In genomic region chr13:95319551-95320274, GRCh38 we compare ENCODE assay signal across 22 cellular contexts. TPM values are rescaled to one million over a fixed set of nuclear protein-coding genes. Genes with fewer than 3 reads are reported as not detected.
A peak's percentile ranks its signal among the peaks of the same experiment; 100 is the strongest.
DNase-seq lines count a peak whose midpoint lies in the region; ATAC-seq and TF ChIP-seq lines count a peak whose summit lies in the region.
"Had no signal": no experiment of that assay in that cellular context is flagged by ENCODE, and none has a peak within 500 bp of the region (broad histone marks: within the 10 kb centered on the region; RNA-seq: fewer than 3 reads in every experiment).

No MANE protein-coding gene starts in this region.

- DNase-seq in SK-N-SH (no peak), astrocyte of the hippocampus (ENCODE audit: low read depth, low spot score) (peak; percentile 61), fibroblast of pulmonary artery (ENCODE audit: low read depth) (peak; percentile 42), osteoblast (ENCODE audit: insufficient read length, low spot score, missing footprints) (peak; percentile 74), GM19240 (ENCODE audit: insufficient read length, low spot score) (no peak), left cardiac atrium (no peak), EL (no peak)
- DNase-seq: CD8-positive, alpha-beta memory T cell; DMS153; DND-41; Kasumi-1; MG63; NCI-H1105 treated with DMSO at 0.1 percent for 48 hours; NCI-H2029; NCI-H446; NCI-H524 treated with DMSO at 0.1 percent for 48 hours; NCI-H774; SIG-M5 had no signal

- H3K9me3 ChIP-seq in SK-N-SH (no peaks in the 10 kb centered on the region), osteoblast (ENCODE audit: low read depth, low read length) (no peaks in the 10 kb centered on the region)
- H3K9me3 ChIP-seq: HAP-1, MG63 had no signal

- no peak overlapping the region for H3K9ac ChIP-seq in SK-N-SH

- H3K4me1 ChIP-seq in SK-N-SH (ENCODE audit: control insufficient read depth in 1 of 2, insufficient read depth in 2 of 2, low read depth in 1 of 2, low read length in 1 of 2) = peaks cover 0 to 4% of the 10 kb centered on the region in 2 experiments; a peak in 1 of 4 replicates
- H3K4me1 ChIP-seq in osteoblast (ENCODE audit: insufficient read depth, low read length) = no peaks in the 10 kb centered on the region
- H3K4me1 ChIP-seq: HAP-1 had no signal

- H3K9me2 ChIP-seq in SK-N-SH = no peaks in the 10 kb centered on the region

- intact Hi-C loops in left cardiac atrium (cut with DNase I) = no loop called here

- no peaks in the 10 kb centered on the region for H4K20me1 ChIP-seq in SK-N-SH (ENCODE audit: insufficient read depth)
- H4K20me1 ChIP-seq in osteoblast (ENCODE audit: insufficient read depth, low read length) = no peaks in the 10 kb centered on the region

- no peak for TF ChIP-seq RAD21 in SK-N-SH (IDR thresholded peaks at IDR 0.05; ENCODE audit: low read length)

- no peaks in the 10 kb centered on the region for H3K79me2 ChIP-seq in SK-N-SH (ENCODE audit: insufficient read depth)
- no peaks in the 10 kb centered on the region for H3K79me2 ChIP-seq in osteoblast (ENCODE audit: insufficient read depth, low read length)

- no peak overlapping the region for H3K4me2 ChIP-seq in SK-N-SH
- H3K4me2 ChIP-seq in osteoblast (ENCODE audit: insufficient read depth, low read length) = no peak overlapping the region

- H2AFZ ChIP-seq in SK-N-SH (ENCODE audit: low read depth) (no peak overlapping the region), osteoblast (ENCODE audit: low read length) (no peak overlapping the region)

- CTCF ChIA-PET in SK-N-SH (lab: Yijun Ruan, JAX) = interaction anchor here (2.0 kb wide), 1 partner anchor 128 kb away, joined by 4 read pairs; no protein-coding TSS in a partner anchor

- no peak for ATAC-seq in SK-N-SH treated with all-trans-retinoic acid at 6 μM for 48 hours
- ATAC-seq in left cardiac atrium = no peak

- no peak overlapping the region for H3K27ac ChIP-seq in SK-N-SH (ENCODE audit: low read depth in 2 of 2, low read length in 1 of 2)
- no peak overlapping the region for H3K27ac ChIP-seq in osteoblast (ENCODE audit: low read depth, low read length)
- H3K27ac ChIP-seq: 22Rv1, SK-N-MC had no signal

- no peaks in the 10 kb centered on the region for H3K36me3 ChIP-seq in SK-N-SH (replicated peaks in 1 of 2; ENCODE audit: control insufficient read depth in 1 of 2, insufficient read depth in 2 of 2, low read length in 1 of 2)
- no peaks in the 10 kb centered on the region for H3K36me3 ChIP-seq in osteoblast (ENCODE audit: insufficient read depth, low read length)
- H3K36me3 ChIP-seq: HAP-1, MG63 had no signal

- no peaks in the 10 kb centered on the region for H3K27me3 ChIP-seq in SK-N-SH (ENCODE audit: insufficient read depth)
- H3K27me3 ChIP-seq in osteoblast (ENCODE audit: insufficient read depth, low read length) = peaks cover 4% of the 10 kb centered on the region
- H3K27me3 ChIP-seq: MG63 had no signal

- H3K4me3 ChIP-seq in SK-N-SH (ENCODE audit: low read depth in 2 of 2, low read length in 1 of 2) (no peak overlapping the region), fibroblast of pulmonary artery (replicated peaks; ENCODE audit: low read depth, low read length) (no peak overlapping the region), osteoblast (ENCODE audit: insufficient read depth, low read length) (no peak overlapping the region)
- H3K4me3 ChIP-seq: HAP-1, MG63, SK-N-MC had no signal

- no peaks in the 10 kb centered on the region for H3F3A ChIP-seq in SK-N-SH (replicated peaks; ENCODE audit: insufficient read depth)

- POLR2A ChIA-PET in SK-N-SH (lab: Yijun Ruan, JAX) = no interaction called here

- 84% methylated on average over 9 of the region's 9 CpGs for WGBS in SK-N-SH (ENCODE audit: low lambda C conversion rate)

- TF ChIP-seq CTCF in SK-N-SH (IDR thresholded peaks at IDR 0.05) (no peak), fibroblast of pulmonary artery (IDR thresholded peaks at IDR 0.05; ENCODE audit: low read length, missing control alignments) (no peak), osteoblast (IDR thresholded peaks at IDR 0.05; ENCODE audit: extremely low read depth, low read depth, low read length) (no peak)

- TF ChIP-seq EP300 in SK-N-SH (IDR thresholded peaks at IDR 0.05; ENCODE audit: borderline replicate concordance in 1 of 2, low read depth in 1 of 2, low read length in 1 of 2) = no peak

TF ChIP-seq in SK-N-SH treated with all-trans-retinoic acid at 6 μM for 48 hours, 23 proteins besides CTCF, POLR2A, EP300 and RAD21 (continues in another document):
- peak; percentile 15; the same call in 1 of the 2 replicates for TF ChIP-seq ISL1 (CRISPR knock-in tag; IDR thresholded peaks at IDR 0.05)
- no peak for TF ChIP-seq POU6F1 (CRISPR knock-in tag; IDR thresholded peaks at IDR 0.05; ENCODE audit: borderline replicate concordance, low read depth)
- no peak for TF ChIP-seq ESRRG (CRISPR knock-in tag; IDR thresholded peaks at IDR 0.05)

TF ChIP-seq in SK-N-SH, 30 proteins besides CTCF, POLR2A, EP300 and RAD21 (continues in another document):
- TF ChIP-seq TAF1 (IDR thresholded peaks at IDR 0.05; ENCODE audit: borderline replicate concordance, low read depth, low read length) (no peak), CHD2 (IDR thresholded peaks at IDR 0.05; ENCODE audit: low read length, partially characterized antibody) (no peak), GABPA (IDR thresholded peaks at IDR 0.05; ENCODE audit: low read depth) (no peak), FOXM1 (IDR thresholded peaks at IDR 0.05; ENCODE audit: low read depth) (no peak), TEAD4 (IDR thresholded peaks at IDR 0.05; ENCODE audit: borderline replicate concordance, insufficient read depth) (no peak), ZBTB33 (IDR thresholded peaks at IDR 0.05; ENCODE audit: borderline replicate concordance, low read depth) (no peak), FOSL2 (IDR thresholded peaks at IDR 0.05; ENCODE audit: borderline replicate concordance, low read depth) (no peak), POLR2AphosphoS5 (IDR thresholded peaks at IDR 0.05; ENCODE audit: low read depth, low read length) (no peak), IRF3 (IDR thresholded peaks at IDR 0.05; ENCODE audit: low read depth, low read length) (no peak), USF1 (IDR thresholded peaks at IDR 0.05; ENCODE audit: borderline replicate concordance, low read depth) (no peak), RFX5 (IDR thresholded peaks at IDR 0.05; ENCODE audit: low read length) (no peak), NFIC (IDR thresholded peaks at IDR 0.05; ENCODE audit: borderline replicate concordance) (no peak)

RNA-seq across cellular contexts. Expression of gene ABCC4, which starts 18.5 kb away (rescaled TPM):
- polyA plus RNA-seq in SK-N-SH (2012; rRNA removed) = 7.8 and 10.3 TPM in 2 replicates
- polyA plus RNA-seq in SK-N-SH (2012; cell fraction: cytosol; rRNA removed) = 11.5 TPM in 2 replicates
- polyA plus RNA-seq in SK-N-SH (2012; cell fraction: nucleus; rRNA removed) = 6.4 and 13.5 TPM in 2 replicates
- total RNA-seq in osteoblast = 27.5 and 41.5 TPM in 2 replicates
- total RNA-seq in left cardiac atrium = 1 to 10 TPM; 4.4 to 8.6 TPM

Comparison
In these comparisons a context has a peak if more than half of its experiments do, and no peak if none do; other contexts are left out.
1. DNase-seq: peak in astrocyte of the hippocampus (single experiment), fibroblast of pulmonary artery (single experiment) and osteoblast (single experiment); none in SK-N-SH (single experiment), GM19240 (single experiment), left cardiac atrium (single experiment) and EL (single experiment).